31 cellular contexts compared by ENCODE assay signal in the genomic region with DNA sequence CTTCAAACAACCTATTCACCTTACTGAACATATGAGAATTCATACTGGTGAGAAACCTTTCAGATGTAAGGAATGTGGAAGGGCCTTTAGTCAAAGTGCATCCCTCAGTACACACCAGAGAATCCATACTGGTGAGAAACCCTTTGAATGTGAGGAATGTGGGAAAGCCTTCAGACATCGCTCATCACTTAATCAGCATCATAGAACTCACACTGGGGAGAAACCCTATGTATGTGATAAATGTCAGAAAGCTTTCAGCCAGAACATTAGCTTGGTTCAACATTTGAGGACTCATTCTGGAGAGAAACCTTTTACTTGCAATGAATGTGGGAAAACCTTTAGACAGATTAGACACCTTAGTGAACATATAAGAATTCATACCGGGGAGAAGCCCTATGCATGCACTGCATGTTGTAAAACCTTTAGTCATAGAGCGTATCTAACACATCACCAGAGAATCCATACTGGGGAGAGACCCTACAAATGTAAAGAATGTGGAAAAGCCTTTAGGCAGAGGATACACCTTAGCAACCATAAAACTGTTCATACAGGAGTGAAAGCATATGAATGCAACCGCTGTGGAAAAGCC. TPM values are rescaled to one million over a fixed set of nuclear protein-coding genes. Genes with fewer than 3 reads are reported as not detected.
A peak's percentile ranks its signal among the peaks of the same experiment; 100 is the strongest.
DNase-seq lines count a peak whose midpoint lies in the region; ATAC-seq, FAIRE-seq and TF ChIP-seq lines count a peak whose summit lies in the region.
"Had no signal": no experiment of that assay in that cellular context is flagged by ENCODE, and none has a peak within 500 bp of the region (broad histone marks: within the 10 kb centered on the region; RNA-seq: fewer than 3 reads in every experiment).

No MANE protein-coding gene starts in this region.

- peaks cover 3% of the 10 kb centered on the region for H4K20me1 ChIP-seq in astrocyte (ENCODE audit: insufficient read depth, low read length)

- H3K27ac Mint-ChIP-seq in astrocyte (ENCODE audit: unreplicated experiment): no peak overlapping the region
- H3K27ac Mint-ChIP-seq: activated B cell treated with CpG ODN at 0.5 μM for 24 hours; activated CD8-positive, alpha-beta memory T cell treated with anti-CD3 and anti-CD28 coated beads, Interleukin-2, amount 10 ng/mL, durations not matched to agents 7 days and 5 days; H9; stimulated activated memory B cell treated with anti-CD40 and anti-IgM and Interleukin-4, amounts not matched to agents 10 μg/mL and 1 μg/mL and 100 μg/mL, for 72 hours had no signal

- H3K4me1 Mint-ChIP-seq in astrocyte (ENCODE audit: low read depth, unreplicated experiment): no peaks in the 10 kb centered on the region
- H3K4me1 Mint-ChIP-seq: activated B cell treated with CpG ODN at 0.5 μM for 24 hours; activated CD8-positive, alpha-beta memory T cell treated with anti-CD3 and anti-CD28 coated beads, Interleukin-2, amount 10 ng/mL, durations not matched to agents 7 days and 5 days; H9; neural crest cell; stimulated activated memory B cell treated with anti-CD40 and anti-IgM and Interleukin-4, amounts not matched to agents 10 μg/mL and 1 μg/mL and 100 μg/mL, for 72 hours had no signal

- H3K4me3 ChIP-seq in astrocyte (ENCODE audit: insufficient read depth, low read depth, low read length): no peak overlapping the region
- no peak overlapping the region for H3K4me3 ChIP-seq in vagina
- H3K4me3 ChIP-seq: body of pancreas, gastroesophageal sphincter, hepatocyte, SK-N-MC, skin epidermis, upper lobe of left lung had no signal

- H3K4me2 ChIP-seq in astrocyte (ENCODE audit: low read length): no peak overlapping the region
- H3K4me2 ChIP-seq: hepatocyte had no signal

- no peaks in the 10 kb centered on the region for H3K79me2 ChIP-seq in astrocyte (ENCODE audit: insufficient read depth, low read length)
- H3K79me2 ChIP-seq: hepatocyte, parathyroid adenoma had no signal

- peaks cover 66% of the 10 kb centered on the region for H3K36me3 Mint-ChIP-seq in astrocyte (ENCODE audit: low read depth, unreplicated experiment)

- intact Hi-C loops in vagina (cut with DNase I): no loop called here

- no peak overlapping the region for H2AFZ ChIP-seq in astrocyte (ENCODE audit: low read depth, low read length)
- H2AFZ ChIP-seq: hepatocyte, parathyroid adenoma had no signal

- in situ Hi-C loops in KBM-7 (cut with MboI; ENCODE audit: low pct_unique_long_range_greater_than_20kb, low sequenced_read_pairs): no loop called here

- H3K27ac ChIP-seq in astrocyte (ENCODE audit: low read depth, low read length) (no peak overlapping the region), vagina (no peak overlapping the region)
- H3K27ac ChIP-seq: body of pancreas, C4-2B, gastroesophageal sphincter, hepatocyte, parathyroid adenoma, SK-N-MC, skin epidermis, upper lobe of left lung had no signal

- H3K4me1 ChIP-seq in astrocyte (ENCODE audit: insufficient read depth, low read length) (no peaks in the 10 kb centered on the region), vagina (no peaks in the 10 kb centered on the region)
- H3K4me1 ChIP-seq: body of pancreas, gastroesophageal sphincter, parathyroid adenoma, upper lobe of left lung had no signal

- H3K9me3 Mint-ChIP-seq in astrocyte (ENCODE audit: unreplicated experiment): peaks cover 56% of the 10 kb centered on the region

- no peak overlapping the region for H3K9ac ChIP-seq in astrocyte (ENCODE audit: low read length)
- H3K9ac ChIP-seq: parathyroid adenoma had no signal

- peak; percentile 2 for DNase-seq in ELF-1 (ENCODE audit: low read depth, low spot score)
- DNase-seq in KBM-7: peak; percentile 22
- peak; percentile 8 for DNase-seq in astrocyte (ENCODE audit: low read depth)
- DNase-seq in left kidney (ENCODE audit: low read depth, low spot score): peak; percentile 5
- no peak for DNase-seq in stimulated activated naive CD4-positive, alpha-beta T cell treated with Interleukin-2 at 50 U/mL for 16 hours (lab: John Stamatoyannopoulos, UW)
- no peak for DNase-seq in mesenteric fat pad (ENCODE audit: low spot score)
- DNase-seq in vagina (ENCODE audit: extremely low spot score in 2 of 2): no peak
- DNase-seq: activated B cell treated with CpG ODN at 0.5 μM for 24 hours; activated CD8-positive, alpha-beta memory T cell treated with anti-CD3 and anti-CD28 coated beads, Interleukin-2, amount 10 ng/mL, durations not matched to agents 7 days and 5 days; activated T-cell treated with anti-CD3 and anti-CD28 coated beads, Interleukin-2, amount 50 U/mL, for 4 hours; body of pancreas; cerebellar nuclear complex; COR-L47; DND-41; H9; NCI-H1048; NCI-H1694; NCI-H2171; retina; T-helper 1 cell; upper lobe of left lung had no signal

- peak; percentile 9 for FAIRE-seq in astrocyte (lab: Jason Lieb, UNC)
- FAIRE-seq: endothelial cell of umbilical vein had no signal

- H3K9me3 ChIP-seq in astrocyte (ENCODE audit: insufficient read depth, low read depth, low read length) (peaks cover 27% of the 10 kb centered on the region), vagina (peaks cover 32% of the 10 kb centered on the region)

- H3K36me3 ChIP-seq in astrocyte (ENCODE audit: insufficient read depth, low read length) (peaks cover 22% of the 10 kb centered on the region), vagina (peaks cover 3 to 67% of the 10 kb centered on the region in 2 donors)

- no peak overlapping the region for H3K4me3 Mint-ChIP-seq in astrocyte (ENCODE audit: unreplicated experiment)
- H3K4me3 Mint-ChIP-seq: activated B cell treated with CpG ODN at 0.5 μM for 24 hours; activated CD8-positive, alpha-beta memory T cell treated with anti-CD3 and anti-CD28 coated beads, Interleukin-2, amount 10 ng/mL, durations not matched to agents 7 days and 5 days; activated T-cell treated with anti-CD3 and anti-CD28 coated beads, Interleukin-2, amount 50 U/mL, for 4 hours; H9; neural crest cell; stimulated activated memory B cell treated with anti-CD40 and anti-IgM and Interleukin-4, amounts not matched to agents 10 μg/mL and 1 μg/mL and 100 μg/mL, for 72 hours had no signal

- no peak for ATAC-seq in GM18520 (IDR thresholded peaks at IDR 0.05; ENCODE audit: unreplicated experiment)
- ATAC-seq: activated CD8-positive, alpha-beta memory T cell treated with anti-CD3 and anti-CD28 coated beads, Interleukin-2, amount 10 ng/mL, durations not matched to agents 7 days and 5 days; activated T-cell treated with anti-CD3 and anti-CD28 coated beads, Interleukin-2, amount 50 U/mL, for 4 hours; body of pancreas; gastroesophageal sphincter; stimulated activated memory B cell treated with anti-CD40 and anti-IgM and Interleukin-4, amounts not matched to agents 10 μg/mL and 1 μg/mL and 100 μg/mL, for 72 hours had no signal

- TF ChIP-seq CTCF in astrocyte (IDR thresholded peaks at IDR 0.05; ENCODE audit: insufficient read depth, low read depth, low read length) (no peak), vagina (IDR thresholded peaks at IDR 0.05) (no peak)

- no peaks in the 10 kb centered on the region for H3K27me3 Mint-ChIP-seq in astrocyte (ENCODE audit: low read depth, unreplicated experiment)
- H3K27me3 Mint-ChIP-seq: activated B cell treated with CpG ODN at 0.5 μM for 24 hours; activated CD8-positive, alpha-beta memory T cell treated with anti-CD3 and anti-CD28 coated beads, Interleukin-2, amount 10 ng/mL, durations not matched to agents 7 days and 5 days; stimulated activated memory B cell treated with anti-CD40 and anti-IgM and Interleukin-4, amounts not matched to agents 10 μg/mL and 1 μg/mL and 100 μg/mL, for 72 hours had no signal

- no peak for TF ChIP-seq POLR2A in vagina (IDR thresholded peaks at IDR 0.05)

- no peaks in the 10 kb centered on the region for H3K27me3 ChIP-seq in astrocyte (ENCODE audit: insufficient read depth, low read length)
- H3K27me3 ChIP-seq in vagina: no peaks in the 10 kb centered on the region
- H3K27me3 ChIP-seq: body of pancreas, gastroesophageal sphincter, hepatocyte, upper lobe of left lung had no signal

RNA-seq across cellular contexts. Expression of a gene that starts 13.2 kb away (rescaled TPM):
- total RNA-seq in astrocyte (6.5 and 6.8 TPM in 2 replicates), mesenteric fat pad (6.3 TPM), vagina (3.4 TPM)

RNA-seq across cellular contexts. Expression of a gene that starts 18.3 kb away (rescaled TPM):
- total RNA-seq in astrocyte (1.4 and 1.8 TPM in 2 replicates), mesenteric fat pad (3.0 TPM), vagina (4.9 TPM)

RNA-seq across cellular contexts. Expression of a gene that starts 36.0 kb away (rescaled TPM):
- total RNA-seq in astrocyte (3.9 and 5.8 TPM in 2 replicates), mesenteric fat pad (3.7 TPM), vagina (1.2 TPM)

RNA-seq across cellular contexts. Expression of a gene that starts 45.1 kb away (rescaled TPM):
- 4.3 and 5.4 TPM in 2 replicates for total RNA-seq in astrocyte
- total RNA-seq in mesenteric fat pad: 1.3 TPM
- total RNA-seq in vagina: 1.2 TPM

Comparison
In these comparisons a context has a peak if more than half of its experiments do, and no peak if none do; other contexts are left out.
1. DNase-seq: peak in ELF-1 (single experiment), KBM-7 (single experiment), astrocyte (single experiment) and left kidney (single experiment); none in stimulated activated naive CD4-positive, alpha-beta T cell treated with Interleukin-2 at 50 U/mL for 16 hours (single experiment), mesenteric fat pad (single experiment) and vagina (0 of 2).